Comparison of ENCODE assay signal across 13 cellular contexts in genomic region chr14:102909462-102909861, GRCh38.
"Had no signal": no experiment of that assay in that cellular context is flagged by ENCODE, and none has a peak within 500 bp of the region (broad histone marks: within the 10 kb centered on the region; RNA-seq: fewer than 3 reads in every experiment).

No MANE protein-coding gene starts in this region.

- H3K9me3 Mint-ChIP-seq: activated B cell treated with CpG ODN at 0.5 μM for 24 hours; activated naive CD4-positive, alpha-beta T cell treated with anti-CD3 and anti-CD28 coated beads, Interleukin-2, amount 50 U/mL, for 24 hours; activated T-helper 17 cell treated with anti-CD3 and anti-CD28 coated beads, Interleukin-2, amount 50 U/mL, for 72 hours; central memory CD8-positive, alpha-beta T cell; effector memory CD8-positive, alpha-beta T cell; type B pancreatic cell had no signal

- H3K36me3 ChIP-seq: gastrocnemius medialis had no signal

- H3K27me3 Mint-ChIP-seq: activated B cell treated with CpG ODN at 0.5 μM for 24 hours; activated naive CD4-positive, alpha-beta T cell treated with anti-CD3 and anti-CD28 coated beads, Interleukin-2, amount 50 U/mL, for 24 hours; activated T-helper 17 cell treated with anti-CD3 and anti-CD28 coated beads, Interleukin-2, amount 50 U/mL, for 72 hours; brain; central memory CD8-positive, alpha-beta T cell; effector memory CD8-positive, alpha-beta T cell; T-helper 17 cell; type B pancreatic cell had no signal

- H3K4me1 Mint-ChIP-seq: activated naive CD4-positive, alpha-beta T cell treated with anti-CD3 and anti-CD28 coated beads, Interleukin-2, amount 50 U/mL, for 24 hours; activated T-helper 17 cell treated with anti-CD3 and anti-CD28 coated beads, Interleukin-2, amount 50 U/mL, for 72 hours; brain; central memory CD8-positive, alpha-beta T cell had no signal

- H3K4me3 Mint-ChIP-seq: activated B cell treated with CpG ODN at 0.5 μM for 24 hours; activated naive CD4-positive, alpha-beta T cell treated with anti-CD3 and anti-CD28 coated beads, Interleukin-2, amount 50 U/mL, for 24 hours; activated T-helper 17 cell treated with anti-CD3 and anti-CD28 coated beads, Interleukin-2, amount 50 U/mL, for 72 hours; brain; central memory CD8-positive, alpha-beta T cell; effector memory CD8-positive, alpha-beta T cell; T-helper 17 cell; type B pancreatic cell had no signal

- H3K4me1 ChIP-seq: gastrocnemius medialis, heart right ventricle had no signal

- H3K27ac Mint-ChIP-seq: activated B cell treated with CpG ODN at 0.5 μM for 24 hours; activated naive CD4-positive, alpha-beta T cell treated with anti-CD3 and anti-CD28 coated beads, Interleukin-2, amount 50 U/mL, for 24 hours; activated T-helper 17 cell treated with anti-CD3 and anti-CD28 coated beads, Interleukin-2, amount 50 U/mL, for 72 hours; brain; T-helper 17 cell; type B pancreatic cell had no signal

- DNase-seq: activated B cell treated with CpG ODN at 0.5 μM for 24 hours; amniotic stem cell; effector memory CD8-positive, alpha-beta T cell; gastrocnemius medialis; heart right ventricle; T-helper 17 cell had no signal

- H3K27ac ChIP-seq: epithelial cell of prostate, gastrocnemius medialis, heart right ventricle, skin epidermis had no signal

- H3K9me3 ChIP-seq: gastrocnemius medialis, heart right ventricle had no signal

- H3K4me3 ChIP-seq: gastrocnemius medialis, heart right ventricle, skin epidermis had no signal

- H3K27me3 ChIP-seq: gastrocnemius medialis, heart right ventricle had no signal
